ENCODE assay signal across 12 cellular contexts in the genomic region with DNA sequence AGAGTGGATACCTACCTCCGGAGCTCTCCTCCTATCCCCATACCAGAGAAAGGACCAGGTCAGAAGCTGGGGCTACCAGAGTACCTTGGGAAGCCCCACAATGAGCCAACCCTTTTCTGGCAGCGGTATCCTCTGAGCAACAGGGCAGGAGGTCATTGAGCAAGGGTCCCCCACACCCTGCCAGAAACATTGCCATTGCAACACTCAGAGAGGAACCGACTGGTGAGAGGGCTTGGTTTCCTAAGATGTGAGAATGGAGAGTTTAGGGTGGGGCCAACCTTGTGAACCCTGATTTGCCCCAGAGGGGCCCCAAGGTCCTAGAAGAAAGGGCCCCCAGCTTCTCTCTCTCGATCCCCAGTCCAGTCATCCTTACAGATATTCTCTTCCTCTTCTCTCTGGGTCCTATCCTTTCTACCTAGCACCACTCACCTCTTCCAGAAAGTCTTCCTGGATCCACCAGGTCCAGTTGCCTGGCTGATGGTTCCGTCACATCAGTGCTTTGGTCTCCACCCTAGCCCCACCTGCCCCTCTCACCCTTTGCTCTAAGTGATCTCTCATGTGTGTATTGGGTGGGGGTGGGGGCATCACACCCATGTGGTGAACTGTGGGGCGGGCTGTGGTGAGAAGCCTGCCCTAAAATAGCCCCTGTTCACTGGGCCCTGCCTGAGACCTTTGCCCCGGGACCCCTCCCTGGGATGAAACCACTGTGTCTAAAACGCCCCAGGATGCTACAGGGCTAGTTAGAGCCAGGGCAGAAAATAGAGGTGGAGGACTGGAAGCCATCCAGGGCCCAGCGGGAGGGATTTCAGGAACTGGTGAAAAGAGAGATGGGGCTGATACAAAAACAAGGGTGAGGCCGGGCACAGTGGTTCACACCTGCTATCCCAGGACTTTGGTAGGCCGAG. TPM values are rescaled to one million over a fixed set of nuclear protein-coding genes. Genes with fewer than 3 reads are reported as not detected.
DNase-seq lines count a peak whose midpoint lies in the region; ATAC-seq and TF ChIP-seq lines count a peak whose summit lies in the region.
"Had no signal": no experiment of that assay in that cellular context is flagged by ENCODE, and none has a peak within 500 bp of the region (broad histone marks: within the 10 kb centered on the region; RNA-seq: fewer than 3 reads in every experiment).

No MANE protein-coding gene starts in this region.

- peaks cover 100% of the 10 kb centered on the region for H3K4me1 ChIP-seq in DND-41 (ENCODE audit: insufficient read depth, low read length)
- H3K4me1 ChIP-seq in lower lobe of right lung, result peaks cover 88% of the 10 kb centered on the region

- H2AFZ ChIP-seq in DND-41 (ENCODE audit: low read depth, low read length), result no peak overlapping the region
- H2AFZ ChIP-seq: parathyroid adenoma had no signal

- no peaks in the 10 kb centered on the region for H3K27me3 ChIP-seq in DND-41 (ENCODE audit: insufficient read depth, low read length, poor library complexity)
- H3K27me3 ChIP-seq in lower lobe of right lung (ENCODE audit: low read depth), result no peaks in the 10 kb centered on the region
- H3K27me3 ChIP-seq: MG63 had no signal

- intact Hi-C loops in lower lobe of right lung (cut with DNase I), result no loop called here

- ATAC-seq in DND-41 (ENCODE audit: insufficient read depth, low read depth) (no peak), lower lobe of right lung (peak; percentile 64 to 69), GM18858 (IDR thresholded peaks at IDR 0.05; ENCODE audit: unreplicated experiment) (no peak), HG03378 (IDR thresholded peaks at IDR 0.05; ENCODE audit: unreplicated experiment) (no peak), GM21737 (IDR thresholded peaks at IDR 0.05; ENCODE audit: unreplicated experiment) (no peak)
- ATAC-seq: activated CD4-positive, alpha-beta T cell treated with anti-CD3 and anti-CD28 coated beads for 36 hours had no signal

- H3K9me3 ChIP-seq in DND-41 (ENCODE audit: insufficient read depth, low read length, severe bottlenecking) (no peaks in the 10 kb centered on the region), lower lobe of right lung (no peaks in the 10 kb centered on the region)
- H3K9me3 ChIP-seq: MG63 had no signal

- no peak for TF ChIP-seq CTCF in DND-41 (IDR thresholded peaks at IDR 0.05; ENCODE audit: borderline replicate concordance, extremely low read depth, low read length, poor library complexity, severe bottlenecking)
- no peak for TF ChIP-seq CTCF in lower lobe of right lung (IDR thresholded peaks at IDR 0.05)

- H3K79me2 ChIP-seq in DND-41 (ENCODE audit: insufficient read depth, low read length), result peaks cover 26% of the 10 kb centered on the region
- H3K79me2 ChIP-seq: parathyroid adenoma had no signal

- peak; percentile 61 for DNase-seq in DND-41
- DNase-seq in SKM-1 (lab: John Stamatoyannopoulos, UW; ENCODE audit: unreplicated experiment), result peak; percentile 99
- DNase-seq in lower lobe of right lung, result peak; percentile 75
- no peak for DNase-seq in GDM1 (lab: John Stamatoyannopoulos, UW)
- DNase-seq: activated CD4-positive, alpha-beta T cell treated with anti-CD3 and anti-CD28 coated beads for 36 hours; MG63 had no signal

- H3K36me3 ChIP-seq in DND-41 (ENCODE audit: insufficient read depth, low read length), result no peaks in the 10 kb centered on the region
- peaks cover 14% of the 10 kb centered on the region for H3K36me3 ChIP-seq in lower lobe of right lung
- H3K36me3 ChIP-seq: MG63 had no signal

- peak overlapping the region; percentile 11; the same call in 1 of the 2 replicates for H3K9ac ChIP-seq in DND-41 (ENCODE audit: low read depth, low read length)
- H3K9ac ChIP-seq: parathyroid adenoma had no signal

- peak overlapping the region; percentile 11; the same call in 1 of the 2 replicates for H3K4me2 ChIP-seq in DND-41 (ENCODE audit: insufficient read depth, low read length)

- TF ChIP-seq POLR2A in GM19193 (IDR thresholded peaks at IDR 0.05; ENCODE audit: extremely low read depth, insufficient read depth, insufficient read length), result peak; percentile 76

- no peaks in the 10 kb centered on the region for H4K20me1 ChIP-seq in DND-41 (ENCODE audit: insufficient read depth, low read length)

- H3K4me3 ChIP-seq in DND-41 (ENCODE audit: low read depth in 1 of 2, low read length in 2 of 2) (no peak overlapping the region), lower lobe of right lung (peak overlapping the region; percentile 36)
- H3K4me3 ChIP-seq: MG63 had no signal

- H3K27ac ChIP-seq in DND-41 (ENCODE audit: low read length), result peak overlapping the region; percentile 91
- H3K27ac ChIP-seq in lower lobe of right lung, result peak overlapping the region; percentile 67
- H3K27ac ChIP-seq: parathyroid adenoma had no signal

RNA-seq across cellular contexts. Expression of gene FGR, which starts 8.7 kb away (rescaled TPM):
- 193 TPM for total RNA-seq in lower lobe of right lung
- total RNA-seq: RPMI7951 had no signal

RNA-seq across cellular contexts. Expression of gene AHDC1, which starts 22.3 kb away (rescaled TPM):
- 23.7 TPM for total RNA-seq in lower lobe of right lung

RNA-seq across cellular contexts. Expression of gene IFI6, which starts 45.7 kb away (rescaled TPM):
- 211 TPM for total RNA-seq in lower lobe of right lung

Comparison
In these comparisons a context has a peak if more than half of its experiments do, and no peak if none do; other contexts are left out.
1. ATAC-seq: peak in lower lobe of right lung (2 of 2); none in DND-41 (single experiment), GM18858 (single experiment), HG03378 (single experiment) and GM21737 (single experiment).